Comparison of ENCODE assay signal across 1 cellular context in genomic region chr11:110992481-110992880, GRCh38.
TF ChIP-seq lines count a peak whose summit lies in the region.

No MANE protein-coding gene starts in this region.

TF ChIP-seq in SK-N-SH, 30 proteins besides CTCF, POLR2A, EP300 and RAD21:
- no peak for TF ChIP-seq REST (IDR thresholded peaks at IDR 0.05; ENCODE audit: low read depth, low read length)
TF ChIP-seq in SK-N-SH: peak in this region for 0.
